ENCODE assay signal across 26 cellular contexts in genomic region chr3:157182879-157183278, GRCh38. TPM values are rescaled to one million over a fixed set of nuclear protein-coding genes. Genes with fewer than 3 reads are reported as not detected.
DNase-seq lines count a peak whose midpoint lies in the region; ATAC-seq and TF ChIP-seq lines count a peak whose summit lies in the region.
"Had no signal": no experiment of that assay in that cellular context is flagged by ENCODE, and none has a peak within 500 bp of the region (broad histone marks: within the 10 kb centered on the region; RNA-seq: fewer than 3 reads in every experiment).

No MANE protein-coding gene starts in this region.

- no peak overlapping the region for H2BK20ac ChIP-seq in IMR-90 (ENCODE audit: low read depth, low read length)

- H3K4me2 ChIP-seq in IMR-90 (ENCODE audit: low read depth, low read length), result no peak overlapping the region

- in situ Hi-C loops in IMR-90 (cut with MboI; ENCODE audit: low sequenced_read_pairs) (no loop called here), G401 (cut with HindIII; ENCODE audit: low sequenced_read_pairs) (no loop called here)

- POLR2A ChIA-PET in IMR-90 (lab: Charles Lee; ENCODE audit: unreplicated experiment), result no interaction called here

- H3K79me1 ChIP-seq in IMR-90 (ENCODE audit: low read depth in 1 of 2, low read length in 2 of 2), result peaks cover 0 to 8% of the 10 kb centered on the region in 2 experiments; a peak in 1 of 4 replicates

- H3K9me1 ChIP-seq in IMR-90 (ENCODE audit: insufficient read depth, low read length), result no peaks in the 10 kb centered on the region

- H3K14ac ChIP-seq in IMR-90 (replicated peaks; ENCODE audit: low read depth, low read length), result no peak overlapping the region

- DNase-seq in BE2C (no peak), IMR-90 (peak; percentile 17), amniotic epithelial cell (ENCODE audit: low read depth) (peak; percentile 7), hepatic stellate cell (ENCODE audit: low spot score) (peak; percentile 16), G401 (ENCODE audit: low spot score) (no peak)
- DNase-seq: activated CD4-positive, CD25-positive, alpha-beta regulatory T cell treated with anti-CD3 and anti-CD28 coated beads, Interleukin-2, amount 50 U/mL, for 72 hours; activated CD8-positive, alpha-beta T cell treated with anti-CD3 and anti-CD28 coated beads for 36 hours; activated effector memory CD4-positive, alpha-beta T cell treated with anti-CD3 and anti-CD28 coated beads, Interleukin-2, amount 50 U/mL, for 16 hours; activated naive CD8-positive, alpha-beta T cell treated with anti-CD3 and anti-CD28 coated beads, Interleukin-2, amount 10 ng/mL, durations not matched to agents 7 days and 5 days; body of pancreas; glutamatergic neuron; GM23248; Karpas-422; mammary epithelial cell; NCI-H1092; NCI-H2029; NCI-H345; NCI-H774; stimulated activated CD4-positive, alpha-beta T cell treated with anti-CD3 and anti-CD28 coated beads, Interleukin-15, amount 100 ng/mL, for 24 hours; stimulated activated naive CD8-positive, alpha-beta T cell treated with anti-CD3 and anti-CD28 coated beads, Interleukin-15, Interleukin-2, amounts not matched to agents 100 U/mL and 50 U/mL, for 24 hours; T1000 had no signal

- TF ChIP-seq RAD21 in IMR-90 (IDR thresholded peaks at IDR 0.05; ENCODE audit: low read length), result no peak

- WGBS in IMR-90 (ENCODE audit: extremely low coverage in 2 of 2, insufficient read length in 1 of 2), 2 experiments, result 73% methylated on average over 3 of the region's 3 CpGs; no CpG with 5 or more reads in 1 of the 2 experiments

- no peak overlapping the region for H3K4ac ChIP-seq in IMR-90 (ENCODE audit: low read depth, low read length)

- H4K5ac ChIP-seq in IMR-90 (ENCODE audit: low read depth, low read length), result no peak overlapping the region

- TF ChIP-seq CTCF in BE2C (IDR thresholded peaks at IDR 0.05; ENCODE audit: low read depth, low read length) (peak; percentile 29; the same call in 1 of the 2 replicates), IMR-90 (conservative IDR thresholded peaks at IDR 0.05; ENCODE audit: low read depth, low read length) (peak; percentile 14; the same call in 1 of the 2 replicates)

- no peak overlapping the region for H3K56ac ChIP-seq in IMR-90 (ENCODE audit: extremely low read depth, insufficient read depth, low read length)

- intact Hi-C loops in IMR-90 (cut with micrococcal nuclease), result no loop called here

- dilution Hi-C loops in IMR-90 (cut with HindIII; ENCODE audit: low sequenced_read_pairs, unreplicated experiment), result no loop called here

- ATAC-seq in IMR-90 (ENCODE audit: low read depth) (peak; percentile 48; the same call in 1 of the 2 replicates), GM18519 (IDR thresholded peaks at IDR 0.05; ENCODE audit: low FRiP score, unreplicated experiment) (no peak), HG02840 (IDR thresholded peaks at IDR 0.05; ENCODE audit: low FRiP score, unreplicated experiment) (no peak)
- ATAC-seq: activated CD8-positive, alpha-beta T cell treated with anti-CD3 and anti-CD28 coated beads for 36 hours; body of pancreas; stimulated activated naive CD8-positive, alpha-beta T cell treated with anti-CD3 and anti-CD28 coated beads, Interleukin-15, Interleukin-2, amounts not matched to agents 100 U/mL and 50 U/mL, for 24 hours had no signal

- H3K4me1 ChIP-seq in BE2C, result no peaks in the 10 kb centered on the region
- no peaks in the 10 kb centered on the region for H3K4me1 ChIP-seq in IMR-90 (ENCODE audit: control insufficient read depth, insufficient read depth, low read length)
- H3K4me1 ChIP-seq: prostate gland, vagina had no signal

- no peak overlapping the region for H2BK120ac ChIP-seq in IMR-90 (ENCODE audit: low read depth, low read length)

- H3K4me3 ChIP-seq in BE2C (ENCODE audit: low read depth, low read length) (no peak overlapping the region), IMR-90 (ENCODE audit: insufficient read depth, low read depth, low read length) (no peak overlapping the region)
- H3K4me3 ChIP-seq: body of pancreas, GM23248, prostate gland, thoracic aorta, vagina had no signal

- no TSS peak for BruUV-seq in IMR-90 (replicated peaks; lab: Mats Ljungman, UMichigan)

- no peak overlapping the region for H3K18ac ChIP-seq in IMR-90 (ENCODE audit: low read depth, low read length)

- H2AFZ ChIP-seq in IMR-90 (replicated peaks; ENCODE audit: low read length, poor library complexity), result no peak overlapping the region
- H2AFZ ChIP-seq: GM23248 had no signal

- TF ChIP-seq POLR2A in IMR-90 (IDR thresholded peaks at IDR 0.05; ENCODE audit: low read depth, low read length), result no peak

- H4K91ac ChIP-seq in IMR-90 (ENCODE audit: insufficient read depth, low read depth, low read length), result no peak overlapping the region

- CTCF ChIA-PET in IMR-90 (lab: Yijun Ruan, JAX), result no interaction called here

- no peak overlapping the region for H2BK15ac ChIP-seq in IMR-90 (ENCODE audit: low read depth, low read length)

- no peak overlapping the region for H3K27ac ChIP-seq in IMR-90 (ENCODE audit: insufficient read depth, low read length)
- H3K27ac ChIP-seq: body of pancreas, GM23248, prostate gland, thoracic aorta, vagina had no signal

- H2AK9ac ChIP-seq in IMR-90 (replicated peaks; ENCODE audit: low read depth, low read length, poor library complexity), result no peak overlapping the region

- H3K9me3 ChIP-seq in BE2C, result no peaks in the 10 kb centered on the region
- peaks cover 16% of the 10 kb centered on the region for H3K9me3 ChIP-seq in IMR-90 (ENCODE audit: control insufficient read depth, insufficient read depth, low read length)
- H3K9me3 ChIP-seq: body of pancreas, prostate gland, vagina had no signal

- H3K9ac ChIP-seq in IMR-90 (ENCODE audit: low read depth, low read length), result no peak overlapping the region
- H3K9ac ChIP-seq: GM23248 had no signal

- H3K27me3 ChIP-seq in BE2C (no peaks in the 10 kb centered on the region), IMR-90 (ENCODE audit: control insufficient read depth, insufficient read depth, low read length) (no peaks in the 10 kb centered on the region)
- H3K27me3 ChIP-seq: body of pancreas, vagina had no signal

- H3K36me3 ChIP-seq in BE2C (no peaks in the 10 kb centered on the region), IMR-90 (ENCODE audit: control insufficient read depth, insufficient read depth, low read length) (peaks cover 7% of the 10 kb centered on the region; the same call in 1 of the 2 replicates)
- H3K36me3 ChIP-seq: prostate gland, thoracic aorta had no signal

- no peak overlapping the region for H2AK5ac ChIP-seq in IMR-90 (ENCODE audit: low read depth, low read length)

- H4K8ac ChIP-seq in IMR-90 (ENCODE audit: low read depth in 2 of 2, low read length in 2 of 2), result no peak overlapping the region

- no peak overlapping the region for H3K23ac ChIP-seq in IMR-90 (ENCODE audit: low read depth, low read length)

- H4K20me1 ChIP-seq in IMR-90 (ENCODE audit: insufficient read depth, low read length), result no peaks in the 10 kb centered on the region

- H2BK5ac ChIP-seq in IMR-90 (ENCODE audit: low read depth, low read length, poor library complexity, severe bottlenecking), result no peak overlapping the region

TF ChIP-seq in IMR-90, 13 proteins besides CTCF, POLR2A, EP300 and RAD21:
- TF ChIP-seq NFE2L2 (IDR thresholded peaks at IDR 0.05; ENCODE audit: low read depth, low read length), result no peak
- no peak for TF ChIP-seq MAFK (IDR thresholded peaks at IDR 0.05; ENCODE audit: low read depth, low read length)
- TF ChIP-seq RFX5 (IDR thresholded peaks at IDR 0.05; ENCODE audit: low read depth, low read length), result no peak
- no peak for TF ChIP-seq FOS (IDR thresholded peaks at IDR 0.05; ENCODE audit: low read depth, low read length)
- TF ChIP-seq MAZ (IDR thresholded peaks at IDR 0.05; ENCODE audit: borderline replicate concordance, low read depth, low read length), result no peak
- TF ChIP-seq MXI1 (IDR thresholded peaks at IDR 0.05; ENCODE audit: borderline replicate concordance, low read depth, low read length), result no peak
- no peak for TF ChIP-seq CEBPB (IDR thresholded peaks at IDR 0.05; ENCODE audit: low read depth, low read length)
- TF ChIP-seq USF2 (IDR thresholded peaks at IDR 0.05; ENCODE audit: low read depth, low read length), result no peak
- no peak for TF ChIP-seq SMC3 (IDR thresholded peaks at IDR 0.05; ENCODE audit: low read depth, low read length)
- no peak for TF ChIP-seq BHLHE40 (IDR thresholded peaks at IDR 0.05; ENCODE audit: low read depth, low read length)
- TF ChIP-seq ELK1 (IDR thresholded peaks at IDR 0.05; ENCODE audit: borderline replicate concordance, low read depth, low read length), result no peak
- TF ChIP-seq RCOR1 (IDR thresholded peaks at IDR 0.05; ENCODE audit: insufficient replicate concordance, low read length), result no peak

RNA-seq across cellular contexts. Expression of gene CCNL1, which starts 22.9 kb away (rescaled TPM):
- 76.2 TPM for polyA plus RNA-seq in BE2C (2012; ENCODE audit: insufficient read depth, insufficient read length, low read depth)
- total RNA-seq in IMR-90 (2012; rRNA removed), result 60.9 and 156 TPM in 2 replicates
- polyA plus RNA-seq in IMR-90 (2012; rRNA removed), result 70.4 and 83.3 TPM in 2 replicates
- 20.1 and 20.2 TPM in 2 replicates for polyA plus RNA-seq in IMR-90 (2012; cell fraction: cytosol; rRNA removed)
- 533 and 1,043 TPM in 2 replicates for polyA plus RNA-seq in IMR-90 (2012; cell fraction: nucleus; rRNA removed; ENCODE audit: low replicate concordance)
- total RNA-seq in G401 (2014; rRNA removed; shearing (Covaris generic)), result 55.3 and 87.5 TPM in 2 replicates

Comparison
In these comparisons a context has a peak if more than half of its experiments do, and no peak if none do; other contexts are left out.
1. DNase-seq: peak in IMR-90 (single experiment), amniotic epithelial cell (single experiment) and hepatic stellate cell (single experiment); none in BE2C (single experiment) and G401 (single experiment).